ENCODE assay signal across 24 cellular contexts in genomic region chr11:38646382-38646781, GRCh38.
"Had no signal": no experiment of that assay in that cellular context is flagged by ENCODE, and none has a peak within 500 bp of the region (broad histone marks: within the 10 kb centered on the region; RNA-seq: fewer than 3 reads in every experiment).

No MANE protein-coding gene starts in this region.

- H3K4me3 ChIP-seq: Peyer's patch had no signal

- H3K27me3 ChIP-seq: Peyer's patch had no signal

- H3K27ac ChIP-seq: Peyer's patch, RWPE1 had no signal

- DNase-seq: activated B cell treated with CpG ODN at 0.5 μM for 24 hours; activated CD4-positive, alpha-beta memory T cell treated with anti-CD3 and anti-CD28 coated beads for 36 hours; activated CD4-positive, alpha-beta T cell treated with anti-CD3 and anti-CD28 coated beads for 1 hour; activated CD4-positive, alpha-beta T cell treated with anti-CD3 and anti-CD28 coated beads, Interleukin-2, amount 10 ng/mL, durations not matched to agents 7 days and 5 days; activated gamma-delta T cell; activated naive CD4-positive, alpha-beta T cell treated with anti-CD3 and anti-CD28 coated beads for 36 hours; activated T-cell treated with anti-CD3 and anti-CD28 coated beads for 4 hours; activated T-cell treated with anti-CD3 and anti-CD28 coated beads, Interleukin-2, amount 50 U/mL, for 48 hours; amygdala; Kasumi-1; KBM-7; MV-4-11; NCI-H1092 treated with DMSO at 0.1 percent for 48 hours; NCI-H1436; NCI-H1694 treated with DMSO at 0.1 percent for 48 hours; NCI-H2029 treated with DMSO at 0.1 percent for 48 hours; NCI-H345; NCI-H524; Peyer's patch; SHP77 treated with DMSO at 0.1 percent for 48 hours; T-helper 17 cell; T-helper 9 cell had no signal

- H3K9me3 ChIP-seq: Peyer's patch had no signal

- ATAC-seq: activated T-helper 17 cell treated with anti-CD3 and anti-CD28 coated beads, Interleukin-2, amount 50 U/mL, for 72 hours; T-helper 17 cell had no signal

- H3K4me1 ChIP-seq: Peyer's patch had no signal

- H3K36me3 ChIP-seq: Peyer's patch had no signal
